In genomic region chr9:134700636-134701350, GRCh38 we compare ENCODE assay signal across 18 cellular contexts. TPM values are rescaled to one million over a fixed set of nuclear protein-coding genes. Genes with fewer than 3 reads are reported as not detected.
A peak's percentile ranks its signal among the peaks of the same experiment; 100 is the strongest.
DNase-seq lines count a peak whose midpoint lies in the region; ATAC-seq and TF ChIP-seq lines count a peak whose summit lies in the region.
"Had no signal": no experiment of that assay in that cellular context is flagged by ENCODE, and none has a peak within 500 bp of the region (broad histone marks: within the 10 kb centered on the region; RNA-seq: fewer than 3 reads in every experiment).

No MANE protein-coding gene starts in this region.

- DNase-seq in DND-41 = peak; percentile 7
- DNase-seq in cerebellum (ENCODE audit: low spot score) = peak; percentile 47
- no peak for DNase-seq in osteocyte (ENCODE audit: extremely low spot score, unreplicated experiment)
- no peak for DNase-seq in RKO (ENCODE audit: low spot score)
- DNase-seq in activated CD4-positive, CD25-positive, alpha-beta regulatory T cell treated with anti-CD3 and anti-CD28 coated beads, Interleukin-2, amount 50 U/mL, for 72 hours = no peak
- DNase-seq: GDM1; NCI-H1417 treated with DMSO at 0.1 percent for 48 hours; NCI-H2029 treated with DMSO at 0.1 percent for 48 hours; NCI-H748 treated with DMSO at 0.1 percent for 48 hours; NK-92 treated with Interleukin-12 subunit alpha and Interleukin-12 subunit beta, amount 100 ng/mL, for 24 hours; Peyer's patch; SHP77 treated with DMSO at 0.1 percent for 48 hours; SK-N-SH had no signal

- no peaks in the 10 kb centered on the region for H3K4me1 ChIP-seq in DND-41 (ENCODE audit: insufficient read depth, low read length)
- H3K4me1 ChIP-seq in Loucy (ENCODE audit: insufficient read depth, low read length, poor library complexity, severe bottlenecking) = peaks cover 27% of the 10 kb centered on the region

- H3K4me1 Mint-ChIP-seq in osteocyte (ENCODE audit: unreplicated experiment) = peaks cover 49% of the 10 kb centered on the region

- no peak overlapping the region for H3K9ac ChIP-seq in DND-41 (ENCODE audit: low read depth, low read length)
- peak overlapping the region; percentile 62 for H3K9ac ChIP-seq in Loucy (ENCODE audit: low read depth, low read length, poor library complexity, severe bottlenecking)
- H3K9ac ChIP-seq: KMS-11, SK-N-SH had no signal

- no peaks in the 10 kb centered on the region for H3K27me3 Mint-ChIP-seq in osteocyte (ENCODE audit: unreplicated experiment)

- no peaks in the 10 kb centered on the region for H3K9me3 Mint-ChIP-seq in osteocyte (ENCODE audit: unreplicated experiment)

- no peaks in the 10 kb centered on the region for H3F3A ChIP-seq in Loucy (ENCODE audit: low read depth)

- H3K79me2 ChIP-seq in DND-41 (ENCODE audit: insufficient read depth, low read length) (no peaks in the 10 kb centered on the region), Loucy (ENCODE audit: insufficient read depth, low read length) (no peaks in the 10 kb centered on the region)

- H3K36me3 Mint-ChIP-seq in osteocyte (ENCODE audit: unreplicated experiment) = peaks cover 39% of the 10 kb centered on the region

- H4K20me1 ChIP-seq in DND-41 (ENCODE audit: insufficient read depth, low read length) (no peaks in the 10 kb centered on the region), Loucy (ENCODE audit: insufficient read depth, low read length, poor library complexity, severe bottlenecking) (no peaks in the 10 kb centered on the region)

- no peak overlapping the region for H3K27ac ChIP-seq in DND-41 (ENCODE audit: low read length)
- H3K27ac ChIP-seq: C4-2B, KMS-11, Peyer's patch had no signal

- H3K9me2 ChIP-seq in Loucy (replicated peaks; ENCODE audit: low read depth, low read length) = no peaks in the 10 kb centered on the region
- H3K9me2 ChIP-seq: SK-N-SH had no signal

- no peak overlapping the region for H3K4me2 ChIP-seq in DND-41 (ENCODE audit: insufficient read depth, low read length)
- peak overlapping the region; percentile 31 for H3K4me2 ChIP-seq in Loucy (ENCODE audit: low read depth, low read length, poor library complexity, severe bottlenecking)
- H3K4me2 ChIP-seq: KMS-11, SK-N-SH had no signal

- H3K9me3 ChIP-seq in DND-41 (ENCODE audit: insufficient read depth, low read length, severe bottlenecking) = no peaks in the 10 kb centered on the region
- H3K9me3 ChIP-seq in Loucy (ENCODE audit: insufficient read depth, low read depth, low read length) = no peaks in the 10 kb centered on the region
- H3K9me3 ChIP-seq: Peyer's patch, SK-N-SH had no signal

- peak overlapping the region; percentile 41 for H3K27ac Mint-ChIP-seq in osteocyte (ENCODE audit: unreplicated experiment)

- H3K4me3 ChIP-seq in DND-41 (ENCODE audit: low read depth in 1 of 2, low read length in 2 of 2) (no peak overlapping the region), Loucy (ENCODE audit: low read length, poor library complexity, severe bottlenecking) (no peak overlapping the region)
- H3K4me3 ChIP-seq: Peyer's patch had no signal

- ATAC-seq in DND-41 (ENCODE audit: insufficient read depth, low read depth) (no peak), GM18873 (IDR thresholded peaks at IDR 0.05; ENCODE audit: low FRiP score, unreplicated experiment) (no peak)

- H3K36me3 ChIP-seq in DND-41 (ENCODE audit: insufficient read depth, low read length) (no peaks in the 10 kb centered on the region), Loucy (ENCODE audit: insufficient read depth, low read length) (no peaks in the 10 kb centered on the region; the same call in 1 of the 2 replicates)

- H3K27me3 ChIP-seq in DND-41 (ENCODE audit: insufficient read depth, low read length, poor library complexity) (no peaks in the 10 kb centered on the region), Loucy (ENCODE audit: insufficient read depth, low read length, poor library complexity, severe bottlenecking) (no peaks in the 10 kb centered on the region)
- H3K27me3 ChIP-seq: Peyer's patch had no signal

- TF ChIP-seq CTCF in DND-41 (IDR thresholded peaks at IDR 0.05; ENCODE audit: borderline replicate concordance, extremely low read depth, low read length, poor library complexity, severe bottlenecking) (no peak), Loucy (conservative IDR thresholded peaks at IDR 0.05; ENCODE audit: low read length) (no peak), osteocyte (IDR thresholded peaks at IDR 0.05) (no peak)

- H2AFZ ChIP-seq in DND-41 (ENCODE audit: low read depth, low read length) (no peak overlapping the region), Loucy (ENCODE audit: low read length) (no peak overlapping the region)

- no peak overlapping the region for H3K4me3 Mint-ChIP-seq in osteocyte (ENCODE audit: unreplicated experiment)

RNA-seq across cellular contexts. Expression of gene COL5A1, which starts 59.2 kb away (rescaled TPM):
- total RNA-seq in cerebellum (27.7 TPM), osteocyte (1,552 and 1,672 TPM in 2 replicates)
- total RNA-seq: MCF 10A had no signal

Comparison
In these comparisons a context has a peak if more than half of its experiments do, and no peak if none do; other contexts are left out.
1. DNase-seq: peak in DND-41 (single experiment) and cerebellum (single experiment); none in osteocyte (single experiment), RKO (single experiment) and activated CD4-positive, CD25-positive, alpha-beta regulatory T cell treated with anti-CD3 and anti-CD28 coated beads, Interleukin-2, amount 50 U/mL, for 72 hours (single experiment).
2. RNA of gene COL5A1, which starts 59.2 kb away (total RNA-seq): 1,552 to 1,672 TPM in osteocyte; 27.7 TPM in cerebellum (single experiment); every median in the first group is over 10 times any median in the second.